ENCODE assay signal across 8 cellular contexts in genomic region chr11:67268036-67268683, GRCh38. TPM values are rescaled to one million over a fixed set of nuclear protein-coding genes. Genes with fewer than 3 reads are reported as not detected.
DNase-seq lines count a peak whose midpoint lies in the region; ATAC-seq and TF ChIP-seq lines count a peak whose summit lies in the region.

No MANE protein-coding gene starts in this region.

- no peak overlapping the region for H3K23ac ChIP-seq in neuronal stem cell (ENCODE audit: low read depth, low read length, poor library complexity)

- peaks cover 44% of the 10 kb centered on the region for H3K4me1 ChIP-seq in HUES6 (ENCODE audit: control insufficient read depth, insufficient read depth, low read length)
- peaks cover 67 to 72% (median 68%) of the 10 kb centered on the region in 3 donors for H3K4me1 ChIP-seq in skeletal muscle tissue (ENCODE audit: control insufficient read depth in 3 of 3, insufficient read depth in 3 of 3, low read length in 3 of 3)
- H3K4me1 ChIP-seq in neuronal stem cell (ENCODE audit: control insufficient read depth in 2 of 2, insufficient read depth in 1 of 2, low read depth in 1 of 2, low read length in 2 of 2), result peaks cover 24 to 38% of the 10 kb centered on the region in 2 donors

- no peak overlapping the region for H3K18ac ChIP-seq in neuronal stem cell (ENCODE audit: low read length)

- H2BK5ac ChIP-seq in neuronal stem cell (ENCODE audit: low read length), result no peak overlapping the region

- H4K8ac ChIP-seq in neuronal stem cell (ENCODE audit: low read depth, low read length), result no peak overlapping the region

- H3K79me1 ChIP-seq in neuronal stem cell (ENCODE audit: low read depth, low read length), result peaks cover 26% of the 10 kb centered on the region

- H3K4ac ChIP-seq in neuronal stem cell (ENCODE audit: low read length), result no peak overlapping the region

- H3K4me3 Mint-ChIP-seq in activated CD8-positive, alpha-beta memory T cell treated with anti-CD3 and anti-CD28 coated beads, Interleukin-2, amount 10 ng/mL, durations not matched to agents 7 days and 5 days, result peak overlapping the region; percentile 99

- peaks cover 20% of the 10 kb centered on the region for H3K27me3 ChIP-seq in HUES6 (ENCODE audit: control insufficient read depth, insufficient read depth, low read length)
- H3K27me3 ChIP-seq in skeletal muscle tissue (ENCODE audit: control insufficient read depth in 3 of 3, insufficient read depth in 3 of 3, low read length in 3 of 3), result no peaks in the 10 kb centered on the region
- H3K27me3 ChIP-seq in neuronal stem cell (ENCODE audit: control insufficient read depth in 3 of 3, insufficient read depth in 3 of 3, low read depth in 1 of 3, low read length in 3 of 3), result peaks cover 0 to 14% (median 0%) of the 10 kb centered on the region in 3 experiments

- H4K91ac ChIP-seq in neuronal stem cell (ENCODE audit: low read depth, low read length, poor library complexity), result no peak overlapping the region

- H3K36me3 ChIP-seq in HUES6 (ENCODE audit: control insufficient read depth, insufficient read depth, low read length) (peaks cover 10% of the 10 kb centered on the region), skeletal muscle tissue (ENCODE audit: control insufficient read depth in 3 of 3, insufficient read depth in 3 of 3, low read length in 3 of 3) (peaks cover 0 to 7% (median 2%) of the 10 kb centered on the region in 3 donors), neuronal stem cell (replicated peaks in 1 of 2; ENCODE audit: control insufficient read depth in 2 of 2, insufficient read depth in 2 of 2, low read length in 2 of 2) (peaks cover 9 to 37% of the 10 kb centered on the region in 2 donors)

- H3K27ac ChIP-seq in HUES6 (ENCODE audit: low read depth, low read length) (no peak overlapping the region), skeletal muscle tissue (ENCODE audit: low read depth, low read length) (peak overlapping the region; percentile 48), neuronal stem cell (replicated peaks; ENCODE audit: low read length) (no peak overlapping the region)

- ATAC-seq in GM18909 (IDR thresholded peaks at IDR 0.05; ENCODE audit: poor library complexity, unreplicated experiment), result peak; percentile 31
- ATAC-seq in activated CD8-positive, alpha-beta memory T cell treated with anti-CD3 and anti-CD28 coated beads, Interleukin-2, amount 10 ng/mL, durations not matched to agents 7 days and 5 days, result peak; percentile 58

- no peak overlapping the region for H2BK120ac ChIP-seq in neuronal stem cell (ENCODE audit: low read depth, low read length)

- TF ChIP-seq CTCF in fibroblast of pulmonary artery (IDR thresholded peaks at IDR 0.05; ENCODE audit: low read length, missing control alignments), result no peak

- H3K36me3 Mint-ChIP-seq in activated CD8-positive, alpha-beta memory T cell treated with anti-CD3 and anti-CD28 coated beads, Interleukin-2, amount 10 ng/mL, durations not matched to agents 7 days and 5 days, result peaks cover 57% of the 10 kb centered on the region

- H3K9ac ChIP-seq in HUES6 (ENCODE audit: low read length) (no peak overlapping the region), skeletal muscle tissue (ENCODE audit: low read depth in 1 of 3, low read length in 3 of 3) (peak overlapping the region; percentile 10 to 89 (median 89)), neuronal stem cell (ENCODE audit: low read depth, low read length, poor library complexity) (no peak overlapping the region)

- no peak overlapping the region for H3K4me2 ChIP-seq in neuronal stem cell (ENCODE audit: insufficient read depth, low read length, poor library complexity, severe bottlenecking)

- H3K27me3 Mint-ChIP-seq in activated CD8-positive, alpha-beta memory T cell treated with anti-CD3 and anti-CD28 coated beads, Interleukin-2, amount 10 ng/mL, durations not matched to agents 7 days and 5 days, result no peaks in the 10 kb centered on the region

- peak overlapping the region; percentile 98 for H3K27ac Mint-ChIP-seq in activated CD8-positive, alpha-beta memory T cell treated with anti-CD3 and anti-CD28 coated beads, Interleukin-2, amount 10 ng/mL, durations not matched to agents 7 days and 5 days

- no CpG with 5 or more reads among the region's 20 CpGs for WGBS in neuronal stem cell (ENCODE audit: extremely low coverage in 2 of 2, insufficient read length in 2 of 2, insufficient replicate concordance in 1 of 2), 2 donors

- H3K4me3 ChIP-seq in HUES6 (ENCODE audit: low read depth, low read length) (0 out of 2 replicates have a peak overlapping the region, but pooled peaks have one; percentile 83), fibroblast of pulmonary artery (replicated peaks; ENCODE audit: low read depth, low read length) (peak overlapping the region; percentile 80), skeletal muscle tissue (ENCODE audit: low read length in 3 of 3) (peak overlapping the region; percentile 84 to 86 (median 84)), neuronal stem cell (ENCODE audit: low read length in 2 of 2) (peak overlapping the region in 1 of 2 donors; percentile 73)

- CTCF ChIA-PET in activated CD8-positive, alpha-beta memory T cell treated with anti-CD3 and anti-CD28 coated beads, Interleukin-2, amount 10 ng/mL, durations not matched to agents 7 days and 5 days (lab: Charles Lee), result interaction anchor here (1.1 to 9.3 kb wide), 10 partner anchors 11 to 114 kb away, joined by 3 to 137 read pairs (median 8); partner anchors contain the start of genes ANKRD13D and POLD4

- H2BK15ac ChIP-seq in neuronal stem cell (ENCODE audit: low read length), result no peak overlapping the region

- H2AK5ac ChIP-seq in neuronal stem cell (ENCODE audit: low read depth, low read length), result no peak overlapping the region

- H2BK12ac ChIP-seq in neuronal stem cell (ENCODE audit: low read length), result no peak overlapping the region

- H3K4me1 Mint-ChIP-seq in activated CD8-positive, alpha-beta memory T cell treated with anti-CD3 and anti-CD28 coated beads, Interleukin-2, amount 10 ng/mL, durations not matched to agents 7 days and 5 days, result peaks cover 76% of the 10 kb centered on the region

- peak; percentile 94 for DNase-seq in activated CD8-positive, alpha-beta memory T cell treated with anti-CD3 and anti-CD28 coated beads, Interleukin-2, amount 10 ng/mL, durations not matched to agents 7 days and 5 days
- DNase-seq in fibroblast of pulmonary artery (ENCODE audit: low read depth) (no peak), NCI-H526 (lab: John Stamatoyannopoulos, UW) (no peak), neuronal stem cell (ENCODE audit: low spot score) (no peak), SW480 (ENCODE audit: low spot score) (no peak)

- no peaks in the 10 kb centered on the region for H3K9me3 Mint-ChIP-seq in activated CD8-positive, alpha-beta memory T cell treated with anti-CD3 and anti-CD28 coated beads, Interleukin-2, amount 10 ng/mL, durations not matched to agents 7 days and 5 days (ENCODE audit: low read depth)

- H3K14ac ChIP-seq in neuronal stem cell (ENCODE audit: low read length), result no peak overlapping the region

- H2AFZ ChIP-seq in neuronal stem cell (ENCODE audit: low read length), result no peak overlapping the region

- H3K9me3 ChIP-seq in HUES6 (ENCODE audit: control insufficient read depth, insufficient read depth, low read depth, low read length) (no peaks in the 10 kb centered on the region), skeletal muscle tissue (ENCODE audit: control insufficient read depth in 3 of 3, low read length in 3 of 3) (no peaks in the 10 kb centered on the region), neuronal stem cell (replicated peaks in 1 of 2; ENCODE audit: control insufficient read depth in 2 of 2, insufficient read depth in 1 of 2, low read depth in 1 of 2, low read length in 2 of 2) (no peaks in the 10 kb centered on the region)

RNA-seq across cellular contexts. Expression of gene GRK2, which starts 1.9 kb away (rescaled TPM):
- total RNA-seq in activated CD8-positive, alpha-beta memory T cell treated with anti-CD3 and anti-CD28 coated beads, Interleukin-2, amount 10 ng/mL, durations not matched to agents 7 days and 5 days, result 100 to 1,000 TPM; 366 to 402 TPM
- 27.7 TPM for total RNA-seq in skeletal muscle tissue
- polyA plus RNA-seq in neuronal stem cell (2013, experiment 1 of 2), result 33.4 TPM
- 33.1 TPM for polyA plus RNA-seq in neuronal stem cell (2013, experiment 2 of 2)

RNA-seq across cellular contexts. Expression of gene ANKRD13D, which starts 20.9 kb away (rescaled TPM):
- 100 to 1,000 TPM; 148 to 172 TPM for total RNA-seq in activated CD8-positive, alpha-beta memory T cell treated with anti-CD3 and anti-CD28 coated beads, Interleukin-2, amount 10 ng/mL, durations not matched to agents 7 days and 5 days
- total RNA-seq in skeletal muscle tissue, result 12.5 TPM
- polyA plus RNA-seq in neuronal stem cell (2013, experiment 1 of 2), result 23.9 TPM
- 22.5 TPM for polyA plus RNA-seq in neuronal stem cell (2013, experiment 2 of 2)

RNA-seq across cellular contexts. Expression of gene SSH3, which starts 35.2 kb away (rescaled TPM):
- total RNA-seq in activated CD8-positive, alpha-beta memory T cell treated with anti-CD3 and anti-CD28 coated beads, Interleukin-2, amount 10 ng/mL, durations not matched to agents 7 days and 5 days, result 10 to 100 TPM; 10.7 to 26.4 TPM
- total RNA-seq in skeletal muscle tissue, result 6.8 TPM
- 28.5 TPM for polyA plus RNA-seq in neuronal stem cell (2013, experiment 1 of 2)
- polyA plus RNA-seq in neuronal stem cell (2013, experiment 2 of 2), result 34.0 TPM

Comparison
In these comparisons a context has a peak if more than half of its experiments do, and no peak if none do; other contexts are left out.
1. H3K9ac ChIP-seq: peak in skeletal muscle tissue (3 of 3); none in HUES6 (single experiment) and neuronal stem cell (single experiment).
2. RNA of gene GRK2, which starts 1.9 kb away (total RNA-seq): 366 to 402 TPM in activated CD8-positive, alpha-beta memory T cell treated with anti-CD3 and anti-CD28 coated beads, Interleukin-2, amount 10 ng/mL, durations not matched to agents 7 days and 5 days; 27.7 TPM in skeletal muscle tissue (single experiment); every median in the first group is over 10 times any median in the second.
3. RNA of gene ANKRD13D, which starts 20.9 kb away (total RNA-seq): 148 to 172 TPM in activated CD8-positive, alpha-beta memory T cell treated with anti-CD3 and anti-CD28 coated beads, Interleukin-2, amount 10 ng/mL, durations not matched to agents 7 days and 5 days; 12.5 TPM in skeletal muscle tissue (single experiment); every median in the first group is over 10 times any median in the second.